In genomic region chr11:61168858-61169257, GRCh38 we compare ENCODE assay signal across 24 cellular contexts. TPM values are rescaled to one million over a fixed set of nuclear protein-coding genes. Genes with fewer than 3 reads are reported as not detected.
"Had no signal": no experiment of that assay in that cellular context is flagged by ENCODE, and none has a peak within 500 bp of the region (broad histone marks: within the 10 kb centered on the region; RNA-seq: fewer than 3 reads in every experiment).

No MANE protein-coding gene starts in this region.

- H3K9me3 ChIP-seq: body of pancreas, right atrium auricular region, transverse colon had no signal

- H3K4me1 ChIP-seq: gastroesophageal sphincter, right atrium auricular region had no signal

- ATAC-seq: activated T-cell treated with anti-CD3 and anti-CD28 coated beads, Interleukin-2, amount 50 U/mL, for 72 hours; body of pancreas; gastroesophageal sphincter; left colon; lower lobe of right lung had no signal

- H3K36me3 ChIP-seq: gastroesophageal sphincter, lower lobe of right lung, right atrium auricular region, transverse colon had no signal

- H3K27me3 ChIP-seq: body of pancreas, gastroesophageal sphincter, right atrium auricular region, transverse colon had no signal

- H3K4me3 ChIP-seq: body of pancreas, gastroesophageal sphincter, lower lobe of right lung, right atrium auricular region, skin epidermis, transverse colon had no signal

- H3K27ac ChIP-seq: body of pancreas, gastroesophageal sphincter, lower lobe of right lung, right atrium auricular region, skin epidermis, transverse colon, VCaP had no signal

- FAIRE-seq: colon, endometrium, islet of Langerhans had no signal

- H3K27me3 Mint-ChIP-seq: activated naive CD8-positive, alpha-beta T cell treated with anti-CD3 and anti-CD28 coated beads for 36 hours had no signal

- H3K27ac Mint-ChIP-seq: activated naive CD8-positive, alpha-beta T cell treated with anti-CD3 and anti-CD28 coated beads for 36 hours; activated T-cell treated with anti-CD3 and anti-CD28 coated beads, Interleukin-2, amount 50 U/mL, for 72 hours; nephron; progenitor cell of endocrine pancreas; T-helper 2 cell treated with Interferon-gamma antibody and Interleukin-4, amounts not matched to agents 5 μg/mL and 100 μg/mL, for 36 hours had no signal

- H3K4me3 Mint-ChIP-seq: activated naive CD8-positive, alpha-beta T cell treated with anti-CD3 and anti-CD28 coated beads for 36 hours; activated T-cell treated with anti-CD3 and anti-CD28 coated beads, Interleukin-2, amount 50 U/mL, for 72 hours; nephron; T-helper 2 cell treated with Interferon-gamma antibody and Interleukin-4, amounts not matched to agents 5 μg/mL and 100 μg/mL, for 36 hours had no signal

- DNase-seq: activated CD4-positive, alpha-beta T cell treated with anti-CD3 and anti-CD28 coated beads for 1 hour; activated CD4-positive, alpha-beta T cell treated with anti-CD3 and anti-CD28 coated beads, Interleukin-2, amount 50 U/mL, for 4 hours; activated gamma-delta T cell; activated naive CD8-positive, alpha-beta T cell treated with anti-CD3 and anti-CD28 coated beads for 36 hours; activated T-cell treated with anti-CD3 and anti-CD28 coated beads, Interleukin-2, amount 50 U/mL, for 72 hours; amygdala; body of pancreas; caudate nucleus; left colon; lower lobe of right lung; stimulated activated CD4-positive, alpha-beta T cell treated with anti-CD3 and anti-CD28 coated beads, Interleukin-15, amount 100 ng/mL, for 24 hours; stimulated activated CD4-positive, alpha-beta T cell treated with anti-CD3 and anti-CD28 coated beads, Interleukin-4, amount 100 ng/mL, for 1 hour; stimulated activated naive CD4-positive, alpha-beta T cell; transverse colon had no signal

- H3K4me1 Mint-ChIP-seq: nephron had no signal

RNA-seq across cellular contexts. Expression of gene PGA3, which starts 34.5 kb away (rescaled TPM):
- total RNA-seq: activated naive CD8-positive, alpha-beta T cell treated with anti-CD3 and anti-CD28 coated beads for 36 hours; activated T-cell treated with anti-CD3 and anti-CD28 coated beads, Interleukin-2, amount 50 U/mL, for 72 hours; left colon; progenitor cell of endocrine pancreas had no signal

RNA-seq across cellular contexts. Expression of gene PGA4, which starts 53.3 kb away (rescaled TPM):
- total RNA-seq: activated naive CD8-positive, alpha-beta T cell treated with anti-CD3 and anti-CD28 coated beads for 36 hours; activated T-cell treated with anti-CD3 and anti-CD28 coated beads, Interleukin-2, amount 50 U/mL, for 72 hours had no signal
